8 cellular contexts compared by ENCODE assay signal in the genomic region with DNA sequence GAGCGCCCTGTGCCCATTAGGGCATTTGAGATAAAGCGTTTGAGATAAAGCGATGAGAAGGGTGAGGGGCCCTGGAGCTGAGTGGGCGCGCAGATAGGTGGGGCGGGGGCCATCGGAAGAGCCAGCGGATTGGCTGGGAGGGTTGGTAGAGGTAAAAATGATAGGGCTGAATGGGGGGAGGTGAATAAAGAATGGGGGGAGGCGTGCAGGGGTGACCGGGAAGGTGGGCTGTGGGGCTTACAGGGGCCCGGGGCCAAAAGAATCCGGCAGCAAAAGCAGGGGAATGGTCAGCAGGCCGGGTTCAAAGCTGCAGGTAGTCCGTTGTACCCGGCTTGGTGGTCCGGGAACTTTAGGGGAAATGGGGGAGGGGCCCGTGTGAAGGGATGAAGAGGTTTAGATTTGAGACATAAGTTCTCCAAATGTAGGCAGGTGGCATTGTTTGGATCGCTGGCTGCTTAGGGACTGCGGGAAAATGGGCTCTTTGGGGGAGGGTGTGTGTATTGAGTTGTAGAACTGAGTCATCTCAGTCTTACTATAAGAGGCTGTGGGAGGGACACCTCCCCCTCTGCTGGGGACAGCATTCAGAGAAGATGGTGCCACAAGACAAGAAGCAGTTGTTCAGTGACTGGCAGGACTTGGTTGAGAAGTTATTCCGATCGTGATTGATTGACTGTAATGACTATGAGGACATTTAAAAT.
DNase-seq lines count a peak whose midpoint lies in the region; ATAC-seq and TF ChIP-seq lines count a peak whose summit lies in the region.

No MANE protein-coding gene starts in this region.

- H3K4me1 ChIP-seq in adipocyte (ENCODE audit: control insufficient read depth, insufficient read depth, low read length): peaks cover 32% of the 10 kb centered on the region

- H3K36me3 ChIP-seq in SU-DHL-6 (ENCODE audit: low read length) (no peaks in the 10 kb centered on the region), adipocyte (ENCODE audit: control insufficient read depth, insufficient read depth, low read length, severe bottlenecking) (no peaks in the 10 kb centered on the region)

- no peaks in the 10 kb centered on the region for H3K27me3 ChIP-seq in SU-DHL-6 (ENCODE audit: low read length)
- no peaks in the 10 kb centered on the region for H3K27me3 ChIP-seq in adipocyte (replicated peaks; ENCODE audit: control insufficient read depth, insufficient read depth, low read length)

- H3F3A ChIP-seq in SU-DHL-6 (ENCODE audit: insufficient read depth): peaks cover 37% of the 10 kb centered on the region

- peak; percentile 54 for DNase-seq in AG08396 (ENCODE audit: low spot score)
- DNase-seq in adipocyte (ENCODE audit: low read depth): peak; percentile 66
- DNase-seq in iPS-NIHi7 (ENCODE audit: extremely low spot score): peak; percentile 60
- DNase-seq in stimulated activated CD4-positive, alpha-beta T cell treated with anti-CD3 and anti-CD28 coated beads, Interleukin-12 subunit alpha, Interleukin-12 subunit beta, amount 100 ng/mL, for 4 hours: peak; percentile 50
- DNase-seq in 8988T: no peak

- H3K9ac ChIP-seq in SU-DHL-6 (ENCODE audit: low read length) (peak overlapping the region; percentile 45), adipocyte (ENCODE audit: low read length) (peak overlapping the region; percentile 87)

- H2AFZ ChIP-seq in SU-DHL-6 (ENCODE audit: low read depth, low read length, severe bottlenecking): peak overlapping the region; percentile 71

- no peaks in the 10 kb centered on the region for H3K9me2 ChIP-seq in SU-DHL-6 (replicated peaks; ENCODE audit: insufficient read depth, low read length)

- no peak for TF ChIP-seq CTCF in SU-DHL-6 (IDR thresholded peaks at IDR 0.05; ENCODE audit: insufficient read depth, low read length, poor library complexity, severe bottlenecking)

- no peaks in the 10 kb centered on the region for H3K9me3 ChIP-seq in SU-DHL-6 (ENCODE audit: insufficient read depth, low read length)
- H3K9me3 ChIP-seq in adipocyte (ENCODE audit: control insufficient read depth, low read length): no peaks in the 10 kb centered on the region

- no peaks in the 10 kb centered on the region for H3K79me2 ChIP-seq in SU-DHL-6 (ENCODE audit: insufficient read depth, low read length)

- H3K4me3 ChIP-seq in SU-DHL-6 (ENCODE audit: insufficient read depth, low read length, poor library complexity, severe bottlenecking) (peak overlapping the region; percentile 57), adipocyte (ENCODE audit: low read length) (peak overlapping the region; percentile 89)

- ATAC-seq in GM19023 (IDR thresholded peaks at IDR 0.05; ENCODE audit: unreplicated experiment) (peak; percentile 7), HG03521 (IDR thresholded peaks at IDR 0.05; ENCODE audit: unreplicated experiment) (peak; percentile 7)

- H4K20me1 ChIP-seq in SU-DHL-6 (ENCODE audit: low read depth, low read length): peaks cover 6% of the 10 kb centered on the region; the same call in 1 of the 2 replicates

- no peak overlapping the region for H3K27ac ChIP-seq in SU-DHL-6 (ENCODE audit: low read depth, low read length)

- peak overlapping the region; percentile 68 for H3K4me2 ChIP-seq in SU-DHL-6 (ENCODE audit: low read depth, low read length, poor library complexity, severe bottlenecking)
